ENCODE assay signal across 1 cellular context in the genomic region with DNA sequence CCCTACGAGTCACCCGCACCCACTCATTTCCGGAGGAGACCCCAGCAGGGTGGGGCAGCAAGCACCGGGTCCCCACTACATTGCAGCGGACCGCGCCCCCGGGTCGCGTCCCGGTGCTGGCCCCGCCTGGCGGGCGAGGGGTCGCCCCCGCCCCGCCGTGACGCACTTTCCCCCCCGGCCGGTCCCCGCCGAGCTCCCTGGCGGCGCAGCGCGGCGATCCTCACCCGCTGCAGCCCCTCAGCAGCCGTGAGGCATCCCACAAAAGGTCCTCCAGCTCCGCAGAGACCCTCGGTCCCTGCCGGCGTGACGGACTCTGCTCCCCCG.
TF ChIP-seq lines count a peak whose summit lies in the region.

No MANE protein-coding gene starts in this region.

TF ChIP-seq in HCT116, 20 proteins besides CTCF, POLR2A, EP300 and RAD21 (continued from another document):
- TF ChIP-seq, protein P1, sequence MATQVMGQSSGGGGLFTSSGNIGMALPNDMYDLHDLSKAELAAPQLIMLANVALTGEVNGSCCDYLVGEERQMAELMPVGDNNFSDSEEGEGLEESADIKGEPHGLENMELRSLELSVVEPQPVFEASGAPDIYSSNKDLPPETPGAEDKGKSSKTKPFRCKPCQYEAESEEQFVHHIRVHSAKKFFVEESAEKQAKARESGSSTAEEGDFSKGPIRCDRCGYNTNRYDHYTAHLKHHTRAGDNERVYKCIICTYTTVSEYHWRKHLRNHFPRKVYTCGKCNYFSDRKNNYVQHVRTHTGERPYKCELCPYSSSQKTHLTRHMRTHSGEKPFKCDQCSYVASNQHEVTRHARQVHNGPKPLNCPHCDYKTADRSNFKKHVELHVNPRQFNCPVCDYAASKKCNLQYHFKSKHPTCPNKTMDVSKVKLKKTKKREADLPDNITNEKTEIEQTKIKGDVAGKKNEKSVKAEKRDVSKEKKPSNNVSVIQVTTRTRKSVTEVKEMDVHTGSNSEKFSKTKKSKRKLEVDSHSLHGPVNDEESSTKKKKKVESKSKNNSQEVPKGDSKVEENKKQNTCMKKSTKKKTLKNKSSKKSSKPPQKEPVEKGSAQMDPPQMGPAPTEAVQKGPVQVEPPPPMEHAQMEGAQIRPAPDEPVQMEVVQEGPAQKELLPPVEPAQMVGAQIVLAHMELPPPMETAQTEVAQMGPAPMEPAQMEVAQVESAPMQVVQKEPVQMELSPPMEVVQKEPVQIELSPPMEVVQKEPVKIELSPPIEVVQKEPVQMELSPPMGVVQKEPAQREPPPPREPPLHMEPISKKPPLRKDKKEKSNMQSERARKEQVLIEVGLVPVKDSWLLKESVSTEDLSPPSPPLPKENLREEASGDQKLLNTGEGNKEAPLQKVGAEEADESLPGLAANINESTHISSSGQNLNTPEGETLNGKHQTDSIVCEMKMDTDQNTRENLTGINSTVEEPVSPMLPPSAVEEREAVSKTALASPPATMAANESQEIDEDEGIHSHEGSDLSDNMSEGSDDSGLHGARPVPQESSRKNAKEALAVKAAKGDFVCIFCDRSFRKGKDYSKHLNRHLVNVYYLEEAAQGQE (IDR thresholded peaks at IDR 0.05; ENCODE audit: low read depth): no peak
TF ChIP-seq in HCT116: peak in this region for 1.
